Comparison of ENCODE assay signal across 13 cellular contexts in the genomic region with DNA sequence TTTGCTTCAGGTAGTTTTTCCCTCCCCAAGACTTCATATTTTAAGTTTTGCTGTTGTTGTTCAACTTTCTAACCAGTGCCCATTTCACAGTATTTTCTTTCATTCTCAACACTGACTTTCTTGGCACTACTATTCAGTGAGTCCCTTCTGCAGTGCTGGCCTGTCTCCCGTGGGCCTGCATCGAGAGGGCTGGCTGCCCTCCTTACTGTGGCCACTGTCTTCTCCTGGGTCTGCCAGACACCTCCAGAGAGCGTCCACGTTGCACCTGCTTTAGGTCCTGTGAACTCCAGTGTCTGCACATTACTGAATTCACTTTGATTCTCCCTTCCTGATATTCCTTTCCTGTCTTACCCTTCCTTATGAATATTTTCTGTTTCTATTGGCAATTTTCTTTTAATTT. TPM values are rescaled to one million over a fixed set of nuclear protein-coding genes. Genes with fewer than 3 reads are reported as not detected.
"Had no signal": no experiment of that assay in that cellular context is flagged by ENCODE, and none has a peak within 500 bp of the region (broad histone marks: within the 10 kb centered on the region; RNA-seq: fewer than 3 reads in every experiment).

No MANE protein-coding gene starts in this region.

- H3K36me3 Mint-ChIP-seq: memory B cell; stimulated activated naive B cell treated with anti-CD40 and anti-IgM and Interleukin-4, amounts not matched to agents 10 μg/mL and 1 μg/mL and 100 μg/mL, for 72 hours had no signal

- H3K4me3 Mint-ChIP-seq: activated naive CD4-positive, alpha-beta T cell treated with anti-CD3 and anti-CD28 coated beads for 36 hours; activated T-cell treated with anti-CD3 and anti-CD28 coated beads, Interleukin-2, amount 50 U/mL, for 72 hours; effector memory CD8-positive, alpha-beta T cell; memory B cell; nephron progenitor cell; stimulated activated naive B cell treated with anti-CD40 and anti-IgM and Interleukin-4, amounts not matched to agents 10 μg/mL and 1 μg/mL and 100 μg/mL, for 72 hours had no signal

- H3K4me1 Mint-ChIP-seq: memory B cell; stimulated activated naive B cell treated with anti-CD40 and anti-IgM and Interleukin-4, amounts not matched to agents 10 μg/mL and 1 μg/mL and 100 μg/mL, for 72 hours had no signal

- H3K9me3 ChIP-seq: left lung had no signal

- H3K9me3 Mint-ChIP-seq: activated naive CD4-positive, alpha-beta T cell treated with anti-CD3 and anti-CD28 coated beads for 36 hours; activated T-cell treated with anti-CD3 and anti-CD28 coated beads, Interleukin-2, amount 50 U/mL, for 72 hours; effector memory CD8-positive, alpha-beta T cell; memory B cell; nephron progenitor cell; stimulated activated naive B cell treated with anti-CD40 and anti-IgM and Interleukin-4, amounts not matched to agents 10 μg/mL and 1 μg/mL and 100 μg/mL, for 72 hours had no signal

- ATAC-seq: effector memory CD8-positive, alpha-beta T cell; left lung; stimulated activated naive B cell treated with anti-CD40 and anti-IgM and Interleukin-4, amounts not matched to agents 10 μg/mL and 1 μg/mL and 100 μg/mL, for 72 hours had no signal

- H3K27ac Mint-ChIP-seq: activated naive CD4-positive, alpha-beta T cell treated with anti-CD3 and anti-CD28 coated beads for 36 hours; activated T-cell treated with anti-CD3 and anti-CD28 coated beads, Interleukin-2, amount 50 U/mL, for 72 hours; effector memory CD8-positive, alpha-beta T cell; memory B cell; nephron progenitor cell; stimulated activated naive B cell treated with anti-CD40 and anti-IgM and Interleukin-4, amounts not matched to agents 10 μg/mL and 1 μg/mL and 100 μg/mL, for 72 hours had no signal

- H3K27ac ChIP-seq: epithelial cell of prostate, left lung had no signal

- H3K4me3 ChIP-seq: left lung had no signal

- H3K27me3 ChIP-seq: left lung had no signal

- H3K36me3 ChIP-seq: left lung had no signal

- DNase-seq: activated CD4-positive, alpha-beta T cell treated with anti-CD3 and anti-CD28 coated beads, Interleukin-2, amount 50 U/mL, for 4 hours; activated CD4-positive, CD25-positive, alpha-beta regulatory T cell treated with anti-CD3 and anti-CD28 coated beads, Interleukin-2, amount 50 U/mL, for 72 hours; central memory CD4-positive, alpha-beta T cell; effector memory CD8-positive, alpha-beta T cell; left lung; nephron progenitor cell; stimulated activated CD4-positive, alpha-beta T cell treated with anti-CD3 and anti-CD28 coated beads, Interleukin-2, amount 100 ng/mL, for 24 hours; stimulated activated naive B cell treated with anti-CD40 and anti-IgM and Interleukin-4, amounts not matched to agents 10 μg/mL and 1 μg/mL and 100 μg/mL, for 72 hours; T-helper 9 cell had no signal

RNA-seq across cellular contexts. Expression of a gene that starts 27.4 kb away (rescaled TPM):
- total RNA-seq: activated naive CD4-positive, alpha-beta T cell treated with anti-CD3 and anti-CD28 coated beads for 36 hours; activated T-cell treated with anti-CD3 and anti-CD28 coated beads, Interleukin-2, amount 50 U/mL, for 72 hours had no signal
